ENCODE assay signal across 8 cellular contexts in genomic region chr16:29973384-29974246, GRCh38. TPM values are rescaled to one million over a fixed set of nuclear protein-coding genes. Genes with fewer than 3 reads are reported as not detected.
A peak's percentile ranks its signal among the peaks of the same experiment; 100 is the strongest.
DNase-seq lines count a peak whose midpoint lies in the region; ATAC-seq, FAIRE-seq and TF ChIP-seq lines count a peak whose summit lies in the region.

TSS of gene TAOK2 (plus strand) at chr16:29973868. CDS start at chr16:29977773, 3,905 bp downstream.

- intact Hi-C loops in mammary epithelial cell (cut with micrococcal nuclease) = loop anchor here (1.0 to 2.0 kb wide), 3 partner anchors 21 to 73 kb away; partner anchors contain the start of genes ASPHD1, HIRIP3 and KCTD13

- FAIRE-seq in small intestine (lab: Jason Lieb, UNC) = no peak

- ATAC-seq in HG03196 (IDR thresholded peaks at IDR 0.05; ENCODE audit: unreplicated experiment) = peak; percentile 81

- H3K79me2 ChIP-seq in mammary epithelial cell (ENCODE audit: insufficient read depth, low read length) = peaks cover 49% of the 10 kb centered on the region

- CTCF ChIA-PET in mammary epithelial cell (lab: Charles Lee; ENCODE audit: low non-redundant PET) = interaction anchor here (0.6 kb wide), 3 partner anchors 29 to 109 kb away, joined by 3 to 5 read pairs (median 4); no protein-coding TSS in a partner anchor

- peak within 1 kb of the TSS; percentile 90 for H2AFZ ChIP-seq in mammary epithelial cell (ENCODE audit: low read depth, low read length)

- H3K36me3 ChIP-seq in mammary epithelial cell (ENCODE audit: insufficient read depth, low read length) = peaks cover 1% of the 10 kb centered on the region
- H3K36me3 ChIP-seq in small intestine (ENCODE audit: control insufficient read depth in 2 of 2, insufficient read depth in 2 of 2, low read length in 2 of 2) = peaks cover 4 to 8% of the 10 kb centered on the region in 2 donors

- H3K9me3 ChIP-seq in mammary epithelial cell (replicated peaks; ENCODE audit: insufficient read depth, low read length) = no peaks in the 10 kb centered on the region
- H3K9me3 ChIP-seq in small intestine (ENCODE audit: control insufficient read depth, low read depth) = no peaks in the 10 kb centered on the region

- DNase-seq in AG08396 (ENCODE audit: low spot score) (peak; percentile 100), NCI-H226 (peak; percentile 96), mammary epithelial cell (peak; percentile 99), iPS-NIHi11 (ENCODE audit: low spot score) (peak; percentile 100), small intestine (peak; percentile 97)

- peak within 1 kb of the TSS; percentile 72 for H3K9ac ChIP-seq in mammary epithelial cell (ENCODE audit: insufficient read depth, low read length)

- TF ChIP-seq CTCF in WI38 (IDR thresholded peaks at IDR 0.05; ENCODE audit: low read depth, low read length) (no peak), mammary epithelial cell (conservative IDR thresholded peaks at IDR 0.05 in 1 of 2, IDR thresholded peaks at IDR 0.05 in 1 of 2; ENCODE audit: extremely low read depth in 1 of 2, insufficient read depth in 1 of 2, low read depth in 1 of 2, low read length in 2 of 2) (no peak)

- BruUV-seq in mammary epithelial cell (replicated peaks; lab: Mats Ljungman, UMichigan) = TSS peak; percentile 69

- in situ Hi-C loops in GM18951 (cut with MboI; ENCODE audit: low sequenced_read_pairs, unreplicated experiment) = no loop called here
- in situ Hi-C loops in mammary epithelial cell (cut with MboI; ENCODE audit: low sequenced_read_pairs in 2 of 2) = no loop called here

- H3K4me1 ChIP-seq in mammary epithelial cell (ENCODE audit: insufficient read depth, low read length) (peaks cover 16% of the 10 kb centered on the region), small intestine (ENCODE audit: control insufficient read depth in 2 of 2, insufficient read depth in 1 of 2, low read depth in 1 of 2, low read length in 1 of 2) (peaks cover 0 to 12% of the 10 kb centered on the region in 2 donors)

- H3K27ac ChIP-seq in mammary epithelial cell (ENCODE audit: insufficient read depth, low read depth, low read length) (peak within 1 kb of the TSS; percentile 65), small intestine (ENCODE audit: low read depth in 1 of 2, low read length in 1 of 2) (peak within 1 kb of the TSS; percentile 66 to 95)

- H3K4me3 ChIP-seq in WI38 (ENCODE audit: low read depth, low read length) = peak within 1 kb of the TSS; percentile 85
- H3K4me3 ChIP-seq in mammary epithelial cell (replicated peaks in 1 of 3; ENCODE audit: insufficient read depth in 1 of 3, low read depth in 2 of 3, low read length in 3 of 3) = peak within 1 kb of the TSS; percentile 76 to 98 (median 78)
- H3K4me3 ChIP-seq in small intestine (ENCODE audit: low read depth in 1 of 2, low read length in 2 of 2) = peak within 1 kb of the TSS; percentile 83 to 86

- peak; percentile 93 for TF ChIP-seq POLR2A in GM18951 (IDR thresholded peaks at IDR 0.05; ENCODE audit: extremely low read depth, insufficient read depth, insufficient read length)

- H4K20me1 ChIP-seq in mammary epithelial cell (ENCODE audit: insufficient read depth, low read length) = no peaks in the 10 kb centered on the region

- 7% methylated on average over 50 of the region's 75 CpGs for WGBS in mammary epithelial cell (ENCODE audit: low coverage, missing lambda C conversion rate)
- 4 to 6% (median 6%) methylated on average over 55 to 75 of the region's 75 CpGs for WGBS in small intestine, 3 donors

- H3K4me2 ChIP-seq in mammary epithelial cell (ENCODE audit: insufficient read depth, low read depth, low read length) = peak within 1 kb of the TSS; percentile 76

- dilution Hi-C loops in mammary epithelial cell (cut with HindIII; ENCODE audit: low sequenced_read_pairs) = loop anchor here (5.0 to 25.0 kb wide), 4 partner anchors 41 to 1011 kb away; partner anchors contain the start of genes CD2BP2, MYL11, NFATC2IP and PPP4C

- H3K27me3 ChIP-seq in mammary epithelial cell (ENCODE audit: insufficient read depth, low read length) (no peaks in the 10 kb centered on the region), small intestine (ENCODE audit: control insufficient read depth in 2 of 2, insufficient read depth in 2 of 2, low read length in 2 of 2) (no peaks in the 10 kb centered on the region)

RNA-seq across cellular contexts. Expression of gene TAOK2, which starts in this region (rescaled TPM):
- total RNA-seq in mammary epithelial cell = 10 to 100 TPM; 39.7 to 40.8 TPM
- polyA plus RNA-seq in mammary epithelial cell (16.2 TPM), small intestine (10 to 100 TPM; 21.6 to 30.0 (median 28.0) TPM)
- 16.7 TPM for polyA minus RNA-seq in mammary epithelial cell

Comparison
In these comparisons a context has a peak if more than half of its experiments do, and no peak if none do; other contexts are left out.
1. Peak in every context shown above with its lines: DNase-seq, ATAC-seq, H3K4me3 ChIP-seq and H3K27ac ChIP-seq.